Comparison of ENCODE assay signal across 8 cellular contexts in the genomic region with DNA sequence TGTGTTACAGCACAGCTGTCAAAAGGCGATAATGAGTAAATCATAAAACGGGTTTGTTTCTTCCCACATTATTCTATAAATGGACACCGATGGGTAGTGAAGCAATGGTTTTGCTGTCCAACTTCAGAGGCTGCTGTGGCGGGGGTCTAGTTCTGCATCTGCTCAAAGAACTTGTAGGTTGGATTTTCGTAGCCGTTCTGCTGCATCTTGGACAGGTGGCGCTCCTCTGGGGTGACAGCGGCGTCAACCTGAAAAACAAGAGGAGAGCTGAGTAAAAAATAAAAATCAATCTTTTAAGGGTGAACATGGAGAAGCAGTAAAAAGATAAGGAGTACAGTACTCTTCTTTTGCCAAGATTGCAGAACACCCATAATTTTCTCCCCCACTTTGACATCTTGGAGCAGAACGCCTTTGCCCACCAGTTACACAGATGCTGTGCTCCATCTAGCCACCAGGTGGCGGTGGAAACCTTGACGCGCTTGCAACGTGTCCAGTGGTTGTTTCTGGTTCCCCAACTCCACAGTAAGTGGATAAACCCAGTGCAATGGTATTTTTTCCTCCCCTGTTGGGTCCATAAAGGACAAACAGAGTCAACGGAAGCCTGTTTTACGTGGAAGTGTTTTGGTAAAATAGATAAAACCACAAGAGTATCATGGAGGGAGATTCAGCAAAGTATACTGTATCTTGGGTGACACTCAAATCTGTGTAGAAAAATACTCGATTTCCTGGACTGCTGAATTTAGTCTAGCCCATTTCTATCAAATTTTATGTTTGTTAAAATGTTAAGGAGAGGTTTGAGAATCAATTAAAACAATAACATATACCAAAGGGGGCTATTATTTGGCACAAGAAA.
DNase-seq lines count a peak whose midpoint lies in the region; ATAC-seq and TF ChIP-seq lines count a peak whose summit lies in the region.

No MANE protein-coding gene starts in this region.

- no peak overlapping the region for H3K4me2 ChIP-seq in DND-41 (ENCODE audit: insufficient read depth, low read length)

- H3K36me3 ChIP-seq in DND-41 (ENCODE audit: insufficient read depth, low read length) (no peaks in the 10 kb centered on the region), neutrophil (peaks cover 33% of the 10 kb centered on the region), tibial nerve (peaks cover 0 to 26% (median 0%) of the 10 kb centered on the region in 3 donors)

- peak; percentile 92 for TF ChIP-seq CTCF in DND-41 (IDR thresholded peaks at IDR 0.05; ENCODE audit: borderline replicate concordance, extremely low read depth, low read length, poor library complexity, severe bottlenecking)
- TF ChIP-seq CTCF in neutrophil (IDR thresholded peaks at IDR 0.05), result peak; percentile 87
- TF ChIP-seq CTCF in tibial nerve (IDR thresholded peaks at IDR 0.05), result peak; percentile 86 to 94 (median 88)

- H3K27me3 ChIP-seq in DND-41 (ENCODE audit: insufficient read depth, low read length, poor library complexity), result no peaks in the 10 kb centered on the region
- no peaks in the 10 kb centered on the region for H3K27me3 ChIP-seq in neutrophil
- H3K27me3 ChIP-seq in tibial nerve, result no peaks in the 10 kb centered on the region

- peaks cover 4% of the 10 kb centered on the region for H3K36me3 Mint-ChIP-seq in activated T-cell treated with anti-CD3 and anti-CD28 coated beads, Interleukin-2, amount 50 U/mL, for 4 hours (ENCODE audit: insufficient read depth)

- no peak overlapping the region for H3K4me3 Mint-ChIP-seq in activated T-cell treated with anti-CD3 and anti-CD28 coated beads, Interleukin-2, amount 50 U/mL, for 4 hours

- no peak for TF ChIP-seq EP300 in tibial nerve (IDR thresholded peaks at IDR 0.05)

- ATAC-seq in DND-41 (ENCODE audit: insufficient read depth, low read depth) (peak; percentile 84), GM21367 (IDR thresholded peaks at IDR 0.05; ENCODE audit: unreplicated experiment) (peak; percentile 92)
- ATAC-seq in activated T-cell treated with anti-CD3 and anti-CD28 coated beads, Interleukin-2, amount 50 U/mL, for 4 hours, result peak; percentile 71 to 79

- DNase-seq in DND-41 (peak; percentile 62), HK-2 (ENCODE audit: unreplicated experiment) (peak; percentile 42), fibroblast of peridontal ligament (ENCODE audit: extremely low read depth) (peak; percentile 68), tibial nerve (ENCODE audit: low spot score in 2 of 2) (peak; percentile 48 to 60)
- DNase-seq in activated T-cell treated with anti-CD3 and anti-CD28 coated beads, Interleukin-2, amount 50 U/mL, for 4 hours, result peak; percentile 40

- H3K79me2 ChIP-seq in DND-41 (ENCODE audit: insufficient read depth, low read length), result no peaks in the 10 kb centered on the region

- no peaks in the 10 kb centered on the region for H4K20me1 ChIP-seq in DND-41 (ENCODE audit: insufficient read depth, low read length)

- H2AFZ ChIP-seq in DND-41 (ENCODE audit: low read depth, low read length), result no peak overlapping the region

- TF ChIP-seq POLR2A in tibial nerve (IDR thresholded peaks at IDR 0.05), result no peak

- no peak overlapping the region for H3K27ac ChIP-seq in DND-41 (ENCODE audit: low read length)
- H3K27ac ChIP-seq in neutrophil, result no peak overlapping the region
- H3K27ac ChIP-seq in tibial nerve, result no peak overlapping the region

- no peak overlapping the region for H3K9ac ChIP-seq in DND-41 (ENCODE audit: low read depth, low read length)

- H3K4me3 ChIP-seq in DND-41 (ENCODE audit: low read depth in 1 of 2, low read length in 2 of 2) (no peak overlapping the region), neutrophil (ENCODE audit: low read depth in 1 of 2, low read length in 1 of 2) (no peak overlapping the region), tibial nerve (no peak overlapping the region)

- H3K4me1 ChIP-seq in DND-41 (ENCODE audit: insufficient read depth, low read length) (no peaks in the 10 kb centered on the region), neutrophil (ENCODE audit: control insufficient read depth in 1 of 2, insufficient read depth in 1 of 2, low read depth in 1 of 2, low read length in 1 of 2) (no peaks in the 10 kb centered on the region), tibial nerve (peaks cover 0 to 13% (median 0%) of the 10 kb centered on the region in 4 donors)

- H3K27me3 Mint-ChIP-seq in activated T-cell treated with anti-CD3 and anti-CD28 coated beads, Interleukin-2, amount 50 U/mL, for 4 hours (ENCODE audit: low read depth), result no peaks in the 10 kb centered on the region

- H3K9me3 Mint-ChIP-seq in activated T-cell treated with anti-CD3 and anti-CD28 coated beads, Interleukin-2, amount 50 U/mL, for 4 hours, result no peaks in the 10 kb centered on the region

- no peaks in the 10 kb centered on the region for H3K4me1 Mint-ChIP-seq in activated T-cell treated with anti-CD3 and anti-CD28 coated beads, Interleukin-2, amount 50 U/mL, for 4 hours (ENCODE audit: low read depth)

- no peaks in the 10 kb centered on the region for H3K9me3 ChIP-seq in DND-41 (ENCODE audit: insufficient read depth, low read length, severe bottlenecking)
- no peaks in the 10 kb centered on the region for H3K9me3 ChIP-seq in neutrophil
- H3K9me3 ChIP-seq in tibial nerve, result no peaks in the 10 kb centered on the region

- 61 to 64% methylated on average over 17 of the region's 17 CpGs for WGBS in tibial nerve, 2 donors

TF ChIP-seq in PFSK-1, 5 proteins besides CTCF, POLR2A, EP300 and RAD21:
- 0 out of 2 replicates have a peak, but pooled peaks have one; percentile 4 for TF ChIP-seq POLR2AphosphoS5 (IDR thresholded peaks at IDR 0.05; ENCODE audit: low read depth, low read length)
- TF ChIP-seq SIN3A (IDR thresholded peaks at IDR 0.05; ENCODE audit: borderline replicate concordance, insufficient read depth, low read length), result no peak
